2 cellular contexts compared by ENCODE assay signal in genomic region chr1:155069551-155070391, GRCh38.
TF ChIP-seq lines count a peak whose summit lies in the region.

No MANE protein-coding gene starts in this region.

TF ChIP-seq in GM23338, 12 proteins besides CTCF, POLR2A, EP300 and RAD21 (continued from another document):
- TF ChIP-seq POLR2AphosphoS5 (IDR thresholded peaks at IDR 0.05; ENCODE audit: low read depth): peak; percentile 32; the same call in 1 of the 2 replicates
- TF ChIP-seq ZNF462 (CRISPR knock-in tag; IDR thresholded peaks at IDR 0.05): no peak

TF ChIP-seq in neural cell, 6 proteins besides CTCF, POLR2A, EP300 and RAD21 (continued from another document):
- TF ChIP-seq REST (IDR thresholded peaks at IDR 0.05; ENCODE audit: borderline replicate concordance) (no peak), SMC3 (conservative IDR thresholded peaks at IDR 0.05; ENCODE audit: poor library complexity) (no peak), MXI1 (conservative IDR thresholded peaks at IDR 0.05; ENCODE audit: poor library complexity, severe bottlenecking) (no peak), POLR2AphosphoS5 (IDR thresholded peaks at IDR 0.05) (no peak), TAF1 (IDR thresholded peaks at IDR 0.05; ENCODE audit: low read depth) (no peak)
